ENCODE assay signal across 19 cellular contexts in genomic region chr20:37266940-37267683, GRCh38. TPM values are rescaled to one million over a fixed set of nuclear protein-coding genes. Genes with fewer than 3 reads are reported as not detected.
DNase-seq lines count a peak whose midpoint lies in the region; ATAC-seq and TF ChIP-seq lines count a peak whose summit lies in the region.
"Had no signal": no experiment of that assay in that cellular context is flagged by ENCODE, and none has a peak within 500 bp of the region (broad histone marks: within the 10 kb centered on the region; RNA-seq: fewer than 3 reads in every experiment).

No MANE protein-coding gene starts in this region.

- CTCF ChIA-PET in activated CD4-positive, alpha-beta T cell treated with anti-CD3 and anti-CD28 coated beads, Interleukin-2, amount 10 ng/mL, durations not matched to agents 7 days and 5 days (lab: Charles Lee): interaction anchor here (0.6 to 1.7 kb wide), 3 partner anchors 76 to 268 kb away, joined by 3 to 6 read pairs (median 3); no protein-coding TSS in a partner anchor

- no peaks in the 10 kb centered on the region for H3K23me2 ChIP-seq in H9 (ENCODE audit: insufficient read length, low read depth, low read length, poor library complexity, severe bottlenecking)

- H3K56ac ChIP-seq in H9 (ENCODE audit: insufficient read length, low read depth, low read length): no peak overlapping the region

- POLR2A ChIA-PET in activated CD4-positive, alpha-beta T cell treated with anti-CD3 and anti-CD28 coated beads, Interleukin-2, amount 10 ng/mL, durations not matched to agents 7 days and 5 days (lab: Charles Lee): no interaction called here

- intact Hi-C loops in dendritic cell treated with granulocyte-macrophage colony-stimulating factor and Interleukin-4, amounts not matched to agents 40 ng/mL and 50 ng/mL, for 4 days (cut with micrococcal nuclease): no loop called here

- TF ChIP-seq CTCF in H9 (conservative IDR thresholded peaks at IDR 0.05) (no peak), RWPE2 (IDR thresholded peaks at IDR 0.05; ENCODE audit: poor library complexity, severe bottlenecking) (no peak), neural crest cell (conservative IDR thresholded peaks at IDR 0.05) (no peak), osteoblast (IDR thresholded peaks at IDR 0.05; ENCODE audit: extremely low read depth, low read depth, low read length) (no peak)

- no peak overlapping the region for H3T11ph ChIP-seq in H9 (ENCODE audit: low read length)

- peaks cover 28 to 34% of the 10 kb centered on the region in 2 experiments for H3K4me1 Mint-ChIP-seq in H9
- H3K4me1 Mint-ChIP-seq in dendritic cell treated with granulocyte-macrophage colony-stimulating factor and Interleukin-4, amounts not matched to agents 40 ng/mL and 50 ng/mL, for 4 days (ENCODE audit: low read depth): peaks cover 34% of the 10 kb centered on the region
- peaks cover 41% of the 10 kb centered on the region for H3K4me1 Mint-ChIP-seq in neural crest cell
- peaks cover 5% of the 10 kb centered on the region for H3K4me1 Mint-ChIP-seq in activated CD4-positive, alpha-beta T cell treated with anti-CD3 and anti-CD28 coated beads, Interleukin-2, amount 10 ng/mL, durations not matched to agents 7 days and 5 days

- H3K18ac ChIP-seq in H9 (ENCODE audit: insufficient read length, low read depth, low read length): no peak overlapping the region

- H3K27ac ChIP-seq in H9 (ENCODE audit: insufficient read length, low read depth, low read length) (no peak overlapping the region), RWPE2 (ENCODE audit: poor library complexity, severe bottlenecking) (no peak overlapping the region), osteoblast (ENCODE audit: low read depth, low read length) (no peak overlapping the region)
- H3K27ac ChIP-seq: A549; BLaER1 treated with 17β-estradiol and CSF1 and Interleukin-3, amounts not matched to agents 10 nM and 100 nM had no signal

- H3K27ac Mint-ChIP-seq in H9 (peak overlapping the region; percentile 82 to 98 (median 96)), neural crest cell (ENCODE audit: unreplicated experiment) (peak overlapping the region; percentile 99)
- H3K27ac Mint-ChIP-seq in dendritic cell treated with granulocyte-macrophage colony-stimulating factor and Interleukin-4, amounts not matched to agents 40 ng/mL and 50 ng/mL, for 4 days: peak overlapping the region; percentile 15
- no peak overlapping the region for H3K27ac Mint-ChIP-seq in activated CD4-positive, alpha-beta T cell treated with anti-CD3 and anti-CD28 coated beads, Interleukin-2, amount 10 ng/mL, durations not matched to agents 7 days and 5 days
- H3K27ac Mint-ChIP-seq: HFFc6 had no signal

- no peak overlapping the region for H3K4me3 ChIP-seq in RWPE2 (ENCODE audit: severe bottlenecking)
- no peak overlapping the region for H3K4me3 ChIP-seq in osteoblast (ENCODE audit: insufficient read depth, low read length)
- H3K4me3 ChIP-seq: A549; BLaER1 treated with 17β-estradiol and CSF1 and Interleukin-3, amounts not matched to agents 10 nM and 100 nM had no signal

- H3K36me3 ChIP-seq in RWPE2 (ENCODE audit: low read depth): no peaks in the 10 kb centered on the region
- H3K36me3 ChIP-seq in osteoblast (ENCODE audit: insufficient read depth, low read length): no peaks in the 10 kb centered on the region
- H3K36me3 ChIP-seq: BLaER1 treated with 17β-estradiol and CSF1 and Interleukin-3, amounts not matched to agents 10 nM and 100 nM had no signal

- H4K91ac ChIP-seq in H9 (ENCODE audit: insufficient read length, low read depth, low read length): no peak overlapping the region

- no peak overlapping the region for H2BK120ac ChIP-seq in H9 (ENCODE audit: low read depth, low read length, poor library complexity, severe bottlenecking)

- peaks cover 0 to 2% of the 10 kb centered on the region in 2 experiments; a peak in 2 of 5 replicates for H3K9me3 Mint-ChIP-seq in H9
- no peaks in the 10 kb centered on the region for H3K9me3 Mint-ChIP-seq in dendritic cell treated with granulocyte-macrophage colony-stimulating factor and Interleukin-4, amounts not matched to agents 40 ng/mL and 50 ng/mL, for 4 days
- H3K9me3 Mint-ChIP-seq in neural crest cell: no peaks in the 10 kb centered on the region
- H3K9me3 Mint-ChIP-seq in activated CD4-positive, alpha-beta T cell treated with anti-CD3 and anti-CD28 coated beads, Interleukin-2, amount 10 ng/mL, durations not matched to agents 7 days and 5 days: no peaks in the 10 kb centered on the region
- H3K9me3 Mint-ChIP-seq: HFFc6 had no signal

- H3K79me2 ChIP-seq in H9 (ENCODE audit: insufficient read depth, low read length) (no peaks in the 10 kb centered on the region), osteoblast (ENCODE audit: insufficient read depth, low read length) (no peaks in the 10 kb centered on the region)

- H3K9me3 ChIP-seq in H9 (ENCODE audit: control insufficient read depth, low read depth, low read length) (no peaks in the 10 kb centered on the region), RWPE2 (ENCODE audit: severe bottlenecking) (no peaks in the 10 kb centered on the region), osteoblast (ENCODE audit: low read depth, low read length) (no peaks in the 10 kb centered on the region)
- H3K9me3 ChIP-seq: A549; BLaER1 treated with 17β-estradiol and CSF1 and Interleukin-3, amounts not matched to agents 10 nM and 100 nM had no signal

- peak overlapping the region; percentile 12 for H2BK12ac ChIP-seq in H9 (ENCODE audit: insufficient read length, low read depth, low read length)

- H3K36me3 Mint-ChIP-seq in H9 (ENCODE audit: insufficient read depth in 1 of 3, low read depth in 3 of 3) (no peaks in the 10 kb centered on the region), neural crest cell (ENCODE audit: low read depth) (no peaks in the 10 kb centered on the region)
- no peaks in the 10 kb centered on the region for H3K36me3 Mint-ChIP-seq in dendritic cell treated with granulocyte-macrophage colony-stimulating factor and Interleukin-4, amounts not matched to agents 40 ng/mL and 50 ng/mL, for 4 days (ENCODE audit: low read depth)
- no peaks in the 10 kb centered on the region for H3K36me3 Mint-ChIP-seq in activated CD4-positive, alpha-beta T cell treated with anti-CD3 and anti-CD28 coated beads, Interleukin-2, amount 10 ng/mL, durations not matched to agents 7 days and 5 days (ENCODE audit: low read depth)

- no peak overlapping the region for H2BK5ac ChIP-seq in H9 (ENCODE audit: insufficient read length, low read length)

- no peak overlapping the region for H2AFZ ChIP-seq in H9 (ENCODE audit: low read length)
- H2AFZ ChIP-seq in osteoblast (ENCODE audit: low read length): no peak overlapping the region

- H2BK15ac ChIP-seq in H9 (ENCODE audit: low read depth, low read length): no peak overlapping the region

- no peak overlapping the region for H4K8ac ChIP-seq in H9 (replicated peaks; ENCODE audit: insufficient read length, low read depth, low read length)

- H3K27me3 Mint-ChIP-seq in H9 (ENCODE audit: low read depth): no peaks in the 10 kb centered on the region
- H3K27me3 Mint-ChIP-seq in dendritic cell treated with granulocyte-macrophage colony-stimulating factor and Interleukin-4, amounts not matched to agents 40 ng/mL and 50 ng/mL, for 4 days: no peaks in the 10 kb centered on the region
- no peaks in the 10 kb centered on the region for H3K27me3 Mint-ChIP-seq in neural crest cell (ENCODE audit: low read depth)
- peaks cover 2% of the 10 kb centered on the region for H3K27me3 Mint-ChIP-seq in activated CD4-positive, alpha-beta T cell treated with anti-CD3 and anti-CD28 coated beads, Interleukin-2, amount 10 ng/mL, durations not matched to agents 7 days and 5 days

- H4K20me1 ChIP-seq in H9 (ENCODE audit: control insufficient read depth, insufficient read depth, insufficient read length) (no peaks in the 10 kb centered on the region), osteoblast (ENCODE audit: insufficient read depth, low read length) (no peaks in the 10 kb centered on the region)
- H4K20me1 ChIP-seq: BLaER1 treated with 17β-estradiol and CSF1 and Interleukin-3, amounts not matched to agents 10 nM and 100 nM had no signal

- no peak overlapping the region for H2AK5ac ChIP-seq in H9 (ENCODE audit: insufficient read length, low read length)

- no peak overlapping the region for H3K14ac ChIP-seq in H9 (ENCODE audit: insufficient read depth, low read length)

- no peak overlapping the region for H4K5ac ChIP-seq in H9 (ENCODE audit: insufficient read length, low read depth, low read length)

- no peak overlapping the region for H3K4me2 ChIP-seq in H9 (ENCODE audit: insufficient read depth, insufficient read length, low read length)
- H3K4me2 ChIP-seq in osteoblast (ENCODE audit: insufficient read depth, low read length): no peak overlapping the region
- H3K4me2 ChIP-seq: A549; BLaER1 treated with 17β-estradiol and CSF1 and Interleukin-3, amounts not matched to agents 10 nM and 100 nM had no signal

- DNase-seq in H9 (no peak), RWPE2 (ENCODE audit: low spot score) (no peak), neural crest cell (ENCODE audit: low read depth, low spot score) (no peak), osteoblast (ENCODE audit: insufficient read length, low spot score, missing footprints) (no peak), epidermal melanocyte (ENCODE audit: insufficient read length, low spot score) (no peak), iPS-NIHi11 (ENCODE audit: low spot score) (no peak)
- DNase-seq in activated CD4-positive, alpha-beta T cell treated with anti-CD3 and anti-CD28 coated beads, Interleukin-2, amount 10 ng/mL, durations not matched to agents 7 days and 5 days: no peak
- DNase-seq: GOT3, HFFc6, NCI-H1436, NCI-H2029, NCI-H2171 treated with DMSO at 0.1 percent for 48 hours, NCI-H748 treated with DMSO at 0.1 percent for 48 hours had no signal

- H3K79me1 ChIP-seq in H9 (ENCODE audit: insufficient read depth, low read depth, low read length, poor library complexity, severe bottlenecking): no peaks in the 10 kb centered on the region

- H3K27me3 ChIP-seq in H9 (ENCODE audit: insufficient read depth, low read length) (no peaks in the 10 kb centered on the region), RWPE2 (ENCODE audit: insufficient read depth, poor library complexity, severe bottlenecking) (no peaks in the 10 kb centered on the region), osteoblast (ENCODE audit: insufficient read depth, low read length) (peaks cover 19% of the 10 kb centered on the region)
- H3K27me3 ChIP-seq: BLaER1 treated with 17β-estradiol and CSF1 and Interleukin-3, amounts not matched to agents 10 nM and 100 nM had no signal

- H2BK20ac ChIP-seq in H9 (ENCODE audit: low read depth, low read length, poor library complexity, severe bottlenecking): no peak overlapping the region

- H3K9ac ChIP-seq in H9 (ENCODE audit: extremely low read depth, insufficient read length, low read length): no peak overlapping the region
- H3K9ac ChIP-seq: BLaER1 treated with 17β-estradiol and CSF1 and Interleukin-3, amounts not matched to agents 10 nM and 100 nM had no signal

- no CpG with 5 or more reads among the region's 10 CpGs for WGBS in H9 (ENCODE audit: extremely low coverage, insufficient read length, low lambda C conversion rate)

- H3K4me3 Mint-ChIP-seq in H9: peak overlapping the region; percentile 56 to 57; a peak in 4 of 5 replicates
- H3K4me3 Mint-ChIP-seq in dendritic cell treated with granulocyte-macrophage colony-stimulating factor and Interleukin-4, amounts not matched to agents 40 ng/mL and 50 ng/mL, for 4 days: no peak overlapping the region
- peak overlapping the region; percentile 80 for H3K4me3 Mint-ChIP-seq in neural crest cell
- H3K4me3 Mint-ChIP-seq in activated CD4-positive, alpha-beta T cell treated with anti-CD3 and anti-CD28 coated beads, Interleukin-2, amount 10 ng/mL, durations not matched to agents 7 days and 5 days: no peak overlapping the region
- H3K4me3 Mint-ChIP-seq: HFFc6 had no signal

- H3K4me1 ChIP-seq in H9 (ENCODE audit: insufficient read depth, low read length) (no peaks in the 10 kb centered on the region), RWPE2 (ENCODE audit: insufficient read depth, poor library complexity, severe bottlenecking) (no peaks in the 10 kb centered on the region), osteoblast (ENCODE audit: insufficient read depth, low read length) (no peaks in the 10 kb centered on the region)

- H3K4ac ChIP-seq in H9 (ENCODE audit: low read depth, low read length): no peak overlapping the region

- peak; percentile 59 for ATAC-seq in RWPE2 (ENCODE audit: low read depth)
- ATAC-seq: A549 had no signal

- no peak overlapping the region for H3K23ac ChIP-seq in H9 (ENCODE audit: insufficient read length, low read depth, low read length)

RNA-seq across cellular contexts. Expression of gene GHRH, which starts 5.5 kb away (rescaled TPM):
- total RNA-seq in H9 (2021) (0.68 TPM in 1 of 2 replicates, not detected in the other), neural crest cell (not detected in 2 replicates), osteoblast (not detected in 2 replicates)
- not detected for total RNA-seq in activated CD4-positive, alpha-beta T cell treated with anti-CD3 and anti-CD28 coated beads, Interleukin-2, amount 10 ng/mL, durations not matched to agents 7 days and 5 days
- total RNA-seq: Daoy, HFFc6, NCI-H460, SK-MEL-5 had no signal

RNA-seq across cellular contexts. Expression of gene MANBAL, which starts 22.3 kb away (rescaled TPM):
- total RNA-seq in H9 (2021) (40.3 and 40.7 TPM in 2 replicates), neural crest cell (44.8 and 50.8 TPM in 2 replicates), osteoblast (14.1 and 17.7 TPM in 2 replicates)
- total RNA-seq in activated CD4-positive, alpha-beta T cell treated with anti-CD3 and anti-CD28 coated beads, Interleukin-2, amount 10 ng/mL, durations not matched to agents 7 days and 5 days: 10 to 100 TPM; 10.9 to 11.0 TPM

Comparison
In these comparisons a context has a peak if more than half of its experiments do, and no peak if none do; other contexts are left out.
1. H3K4me3 Mint-ChIP-seq: peak in H9 (2 of 2) and neural crest cell (single experiment); none in dendritic cell treated with granulocyte-macrophage colony-stimulating factor and Interleukin-4, amounts not matched to agents 40 ng/mL and 50 ng/mL, for 4 days (single experiment) and activated CD4-positive, alpha-beta T cell treated with anti-CD3 and anti-CD28 coated beads, Interleukin-2, amount 10 ng/mL, durations not matched to agents 7 days and 5 days (single experiment).